In genomic region chr9:134492281-134492691, GRCh38 we compare ENCODE assay signal across 13 cellular contexts.
DNase-seq lines count a peak whose midpoint lies in the region; FAIRE-seq and TF ChIP-seq lines count a peak whose summit lies in the region.
"Had no signal": no experiment of that assay in that cellular context is flagged by ENCODE, and none has a peak within 500 bp of the region (broad histone marks: within the 10 kb centered on the region; RNA-seq: fewer than 3 reads in every experiment).

No MANE protein-coding gene starts in this region.

- TF ChIP-seq CTCF in D721Med (IDR thresholded peaks at IDR 0.05; ENCODE audit: insufficient read depth, missing control alignments) (no peak), left ventricle myocardium inferior (IDR thresholded peaks at IDR 0.05; ENCODE audit: borderline replicate concordance) (no peak), sigmoid colon (IDR thresholded peaks at IDR 0.05) (no peak)

- no peak for TF ChIP-seq POLR2A in sigmoid colon (IDR thresholded peaks at IDR 0.05)

- intact Hi-C loops in left ventricle myocardium inferior (cut with micrococcal nuclease) = no loop called here
- intact Hi-C loops in sigmoid colon (cut with DNase I) = no loop called here

- H3K36me3 ChIP-seq in adipocyte (ENCODE audit: control insufficient read depth, insufficient read depth, low read length, severe bottlenecking) = no peaks in the 10 kb centered on the region
- H3K36me3 ChIP-seq in left ventricle myocardium inferior = no peaks in the 10 kb centered on the region
- H3K36me3 ChIP-seq in sigmoid colon = no peaks in the 10 kb centered on the region

- WGBS in sigmoid colon, 2 donors = 74 to 78% methylated on average over 12 of the region's 12 CpGs

- H3K9ac ChIP-seq in adipocyte (ENCODE audit: low read length) = peak overlapping the region; percentile 70

- TF ChIP-seq EP300 in sigmoid colon (IDR thresholded peaks at IDR 0.05) = no peak

- peaks cover 44% of the 10 kb centered on the region for H3K4me1 ChIP-seq in adipocyte (ENCODE audit: control insufficient read depth, insufficient read depth, low read length)
- H3K4me1 ChIP-seq in left ventricle myocardium inferior = peaks cover 13% of the 10 kb centered on the region
- H3K4me1 ChIP-seq in sigmoid colon = no peaks in the 10 kb centered on the region

- H3K27me3 ChIP-seq in adipocyte (replicated peaks; ENCODE audit: control insufficient read depth, insufficient read depth, low read length) (no peaks in the 10 kb centered on the region), left ventricle myocardium inferior (ENCODE audit: low read depth) (peaks cover 90% of the 10 kb centered on the region), sigmoid colon (no peaks in the 10 kb centered on the region)

- H3K4me3 ChIP-seq in adipocyte (ENCODE audit: low read length) (no peak overlapping the region), left ventricle myocardium inferior (no peak overlapping the region), sigmoid colon (no peak overlapping the region)

- H3K27ac ChIP-seq in left ventricle myocardium inferior (replicated peaks) = peak overlapping the region; percentile 76
- peak overlapping the region; percentile 11 to 53 (median 31) for H3K27ac ChIP-seq in sigmoid colon
- H3K27ac ChIP-seq: HL-60 had no signal

- FAIRE-seq in D721Med (lab: Jason Lieb, UNC) = peak; percentile 82

- peak; percentile 94 for DNase-seq in D721Med (ENCODE audit: insufficient read length, low spot score)
- peak; percentile 99 for DNase-seq in adipocyte (ENCODE audit: low read depth)
- peak; percentile 69 for DNase-seq in left ventricle myocardium inferior
- DNase-seq in sigmoid colon = peak; percentile 84
- no peak for DNase-seq in ecto neural progenitor cell (ENCODE audit: low spot score)
- no peak for DNase-seq in SIG-M5 treated with dmso at 0.1 percent for 504 hours (lab: John Stamatoyannopoulos, UW; ENCODE audit: unreplicated experiment)
- DNase-seq in NCI-H128 (lab: John Stamatoyannopoulos, UW; ENCODE audit: unreplicated experiment) = no peak
- DNase-seq in activated naive CD4-positive, alpha-beta T cell treated with anti-CD3 and anti-CD28 coated beads, Interleukin-2, amount 50 U/mL, for 16 hours = no peak
- DNase-seq: activated naive CD4-positive, alpha-beta T cell treated with Interleukin-2 at 50 U/mL for 16 hours; DMS153; NCI-H1048; OCI-M1 had no signal

- H3K9me3 ChIP-seq in adipocyte (ENCODE audit: control insufficient read depth, low read length) (no peaks in the 10 kb centered on the region), left ventricle myocardium inferior (replicated peaks) (no peaks in the 10 kb centered on the region), sigmoid colon (no peaks in the 10 kb centered on the region)

Comparison
In these comparisons a context has a peak if more than half of its experiments do, and no peak if none do; other contexts are left out.
1. DNase-seq: peak in D721Med (single experiment), adipocyte (single experiment), left ventricle myocardium inferior (single experiment) and sigmoid colon (single experiment); none in ecto neural progenitor cell (single experiment), SIG-M5 treated with dmso at 0.1 percent for 504 hours (single experiment), NCI-H128 (single experiment) and activated naive CD4-positive, alpha-beta T cell treated with anti-CD3 and anti-CD28 coated beads, Interleukin-2, amount 50 U/mL, for 16 hours (single experiment).